Comparison of ENCODE assay signal across 26 cellular contexts in the genomic region with DNA sequence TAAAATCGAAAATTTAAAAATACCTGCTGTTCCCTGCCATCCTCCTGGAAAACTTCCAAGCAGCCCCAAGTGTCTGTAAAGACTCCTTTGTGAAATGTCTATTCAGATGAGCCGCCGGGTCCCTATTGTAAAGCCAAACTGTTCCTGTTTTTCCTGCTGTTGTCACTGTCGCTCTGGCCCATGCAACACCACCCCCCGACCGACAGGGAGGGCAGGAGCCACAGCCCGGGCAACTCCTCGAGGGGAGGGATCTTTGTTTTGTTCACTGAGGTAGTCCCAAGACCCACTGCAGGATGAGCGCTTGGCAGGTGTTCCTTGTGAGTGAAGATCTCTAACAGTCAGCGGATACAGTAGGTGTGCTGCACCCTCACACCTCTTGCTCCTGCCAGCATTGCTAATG.
"Had no signal": no experiment of that assay in that cellular context is flagged by ENCODE, and none has a peak within 500 bp of the region (broad histone marks: within the 10 kb centered on the region; RNA-seq: fewer than 3 reads in every experiment).

No MANE protein-coding gene starts in this region.

- H3K4me3 ChIP-seq: ascending aorta, cardiac muscle cell, colonic mucosa, right atrium auricular region, suprapubic skin, tibial artery had no signal

- DNase-seq: activated CD4-positive, alpha-beta memory T cell treated with anti-CD3 and anti-CD28 coated beads, Interleukin-2, amount 10 ng/mL, durations not matched to agents 7 days and 5 days; activated CD4-positive, alpha-beta T cell treated with anti-CD3 and anti-CD28 coated beads, Interleukin-2, amount 10 ng/mL, durations not matched to agents 24 days and 14 days; activated CD4-positive, CD25-positive, alpha-beta regulatory T cell treated with anti-CD3 and anti-CD28 coated beads, Interleukin-2, amount 50 U/mL, for 72 hours; activated CD8-positive, alpha-beta memory T cell treated with anti-CD3 and anti-CD28 coated beads, Interleukin-2, amount 50 U/mL, for 48 hours; activated gamma-delta T cell; activated naive CD4-positive, alpha-beta T cell treated with anti-CD3 and anti-CD28 coated beads, Interleukin-2, amount 10 ng/mL, durations not matched to agents 7 days and 5 days; activated naive CD8-positive, alpha-beta T cell treated with anti-CD3 and anti-CD28 coated beads, Interleukin-2, amount 10 ng/mL, durations not matched to agents 7 days and 5 days; activated T-cell treated with anti-CD3 and anti-CD28 coated beads, Interleukin-2, amount 50 U/mL, for 24 hours; cerebellar nuclear complex; colonic mucosa; effector CD8-positive, alpha-beta T cell; left cardiac atrium; left ventricle myocardium superior; stimulated activated naive CD4-positive, alpha-beta T cell; T-helper 9 cell; tibial artery had no signal

- H3K27ac Mint-ChIP-seq: activated CD4-positive, alpha-beta memory T cell treated with anti-CD3 and anti-CD28 coated beads, Interleukin-2, amount 10 ng/mL, durations not matched to agents 7 days and 5 days; activated CD4-positive, alpha-beta T cell treated with anti-CD3 and anti-CD28 coated beads, Interleukin-2, amount 10 ng/mL, durations not matched to agents 24 days and 14 days; activated naive CD4-positive, alpha-beta T cell treated with anti-CD3 and anti-CD28 coated beads, Interleukin-2, amount 10 ng/mL, durations not matched to agents 7 days and 5 days; activated naive CD8-positive, alpha-beta T cell treated with anti-CD3 and anti-CD28 coated beads, Interleukin-2, amount 10 ng/mL, durations not matched to agents 7 days and 5 days; activated T-cell treated with anti-CD3 and anti-CD28 coated beads, Interleukin-2, amount 50 U/mL, for 24 hours; nephron had no signal

- H3K9ac ChIP-seq: parathyroid adenoma had no signal

- H3K9me3 Mint-ChIP-seq: activated CD4-positive, alpha-beta memory T cell treated with anti-CD3 and anti-CD28 coated beads, Interleukin-2, amount 10 ng/mL, durations not matched to agents 7 days and 5 days; activated CD4-positive, alpha-beta T cell treated with anti-CD3 and anti-CD28 coated beads, Interleukin-2, amount 10 ng/mL, durations not matched to agents 24 days and 14 days; activated naive CD4-positive, alpha-beta T cell treated with anti-CD3 and anti-CD28 coated beads, Interleukin-2, amount 10 ng/mL, durations not matched to agents 7 days and 5 days; activated naive CD8-positive, alpha-beta T cell treated with anti-CD3 and anti-CD28 coated beads, Interleukin-2, amount 10 ng/mL, durations not matched to agents 7 days and 5 days; activated T-cell treated with anti-CD3 and anti-CD28 coated beads, Interleukin-2, amount 50 U/mL, for 24 hours had no signal

- H3K79me2 ChIP-seq: parathyroid adenoma had no signal

- FAIRE-seq: endometrium, frontal cortex, keratinocyte had no signal

- H2AFZ ChIP-seq: parathyroid adenoma had no signal

- H3K36me3 ChIP-seq: ascending aorta, cardiac muscle cell, colonic mucosa, right atrium auricular region, suprapubic skin, tibial artery had no signal

- ATAC-seq: left cardiac atrium, left ventricle myocardium superior had no signal

- H3K27me3 ChIP-seq: ascending aorta, cardiac muscle cell, colonic mucosa, right atrium auricular region had no signal

- H3K4me1 ChIP-seq: ascending aorta, colonic mucosa, parathyroid adenoma, right atrium auricular region, suprapubic skin, tibial artery had no signal

- H3K27ac ChIP-seq: ascending aorta, cardiac muscle cell, colonic mucosa, parathyroid adenoma, right atrium auricular region, suprapubic skin, tibial artery had no signal

- H3K9me3 ChIP-seq: ascending aorta, colonic mucosa, right atrium auricular region, suprapubic skin, tibial artery had no signal

- H3K36me3 Mint-ChIP-seq: activated naive CD4-positive, alpha-beta T cell treated with anti-CD3 and anti-CD28 coated beads, Interleukin-2, amount 10 ng/mL, durations not matched to agents 7 days and 5 days; activated naive CD8-positive, alpha-beta T cell treated with anti-CD3 and anti-CD28 coated beads, Interleukin-2, amount 10 ng/mL, durations not matched to agents 7 days and 5 days; brain had no signal

- H3K4me1 Mint-ChIP-seq: activated CD4-positive, alpha-beta memory T cell treated with anti-CD3 and anti-CD28 coated beads, Interleukin-2, amount 10 ng/mL, durations not matched to agents 7 days and 5 days; activated CD4-positive, alpha-beta T cell treated with anti-CD3 and anti-CD28 coated beads, Interleukin-2, amount 10 ng/mL, durations not matched to agents 24 days and 14 days; activated naive CD4-positive, alpha-beta T cell treated with anti-CD3 and anti-CD28 coated beads, Interleukin-2, amount 10 ng/mL, durations not matched to agents 7 days and 5 days; activated naive CD8-positive, alpha-beta T cell treated with anti-CD3 and anti-CD28 coated beads, Interleukin-2, amount 10 ng/mL, durations not matched to agents 7 days and 5 days; nephron had no signal

- H3K4me3 Mint-ChIP-seq: activated CD4-positive, alpha-beta memory T cell treated with anti-CD3 and anti-CD28 coated beads, Interleukin-2, amount 10 ng/mL, durations not matched to agents 7 days and 5 days; activated CD4-positive, alpha-beta T cell treated with anti-CD3 and anti-CD28 coated beads, Interleukin-2, amount 10 ng/mL, durations not matched to agents 24 days and 14 days; activated naive CD4-positive, alpha-beta T cell treated with anti-CD3 and anti-CD28 coated beads, Interleukin-2, amount 10 ng/mL, durations not matched to agents 7 days and 5 days; activated naive CD8-positive, alpha-beta T cell treated with anti-CD3 and anti-CD28 coated beads, Interleukin-2, amount 10 ng/mL, durations not matched to agents 7 days and 5 days; activated T-cell treated with anti-CD3 and anti-CD28 coated beads, Interleukin-2, amount 50 U/mL, for 24 hours; brain; nephron had no signal
